ENCODE assay signal across 8 cellular contexts in genomic region chr15:33234019-33234418, GRCh38. TPM values are rescaled to one million over a fixed set of nuclear protein-coding genes. Genes with fewer than 3 reads are reported as not detected.
DNase-seq lines count a peak whose midpoint lies in the region; ATAC-seq and TF ChIP-seq lines count a peak whose summit lies in the region.

No MANE protein-coding gene starts in this region.

- DNase-seq in AG04449 (ENCODE audit: low read depth, low spot score) (no peak), GM13976 (ENCODE audit: low spot score) (no peak), RKO (ENCODE audit: low spot score) (peak; percentile 41), fibroblast of pulmonary artery (ENCODE audit: low read depth) (peak; percentile 54), suprapubic skin (ENCODE audit: low spot score in 2 of 2) (no peak), GDM1 (lab: John Stamatoyannopoulos, UW) (no peak)
- DNase-seq in activated CD8-positive, alpha-beta memory T cell treated with anti-CD3 and anti-CD28 coated beads, Interleukin-2, amount 50 U/mL, for 4 hours = no peak

- H3K27me3 ChIP-seq in suprapubic skin = no peaks in the 10 kb centered on the region

- H3K9me3 ChIP-seq in suprapubic skin = no peaks in the 10 kb centered on the region

- CTCF ChIA-PET in AG04449 (lab: Yijun Ruan, JAX) = interaction anchor here (0.9 to 7.1 kb wide), 9 partner anchors 12 to 503 kb away, joined by 3 to 54 read pairs (median 7); no protein-coding TSS in a partner anchor

- H3K36me3 ChIP-seq in suprapubic skin = no peaks in the 10 kb centered on the region

- H3K4me1 ChIP-seq in suprapubic skin = no peaks in the 10 kb centered on the region

- WGBS in suprapubic skin = 43% methylated on average over 4 of the region's 4 CpGs

- no peak overlapping the region for H3K27ac ChIP-seq in suprapubic skin

- POLR2A ChIA-PET in AG04449 (lab: Yijun Ruan, JAX) = no interaction called here

- no peak for TF ChIP-seq POLR2A in suprapubic skin (IDR thresholded peaks at IDR 0.05)

- H3K4me3 ChIP-seq in AG04449 (ENCODE audit: low read depth, low read length) = no peak overlapping the region
- H3K4me3 ChIP-seq in fibroblast of pulmonary artery (replicated peaks; ENCODE audit: low read depth, low read length) = no peak overlapping the region
- no peak overlapping the region for H3K4me3 ChIP-seq in suprapubic skin

- TF ChIP-seq CTCF in AG04449 (IDR thresholded peaks at IDR 0.05; ENCODE audit: insufficient read depth, low read length, missing control alignments) (peak; percentile 44), GM13976 (IDR thresholded peaks at IDR 0.05; ENCODE audit: borderline replicate concordance, control extremely low read depth, extremely low read depth, insufficient read depth, missing control alignments) (peak; percentile 19), fibroblast of pulmonary artery (IDR thresholded peaks at IDR 0.05; ENCODE audit: low read length, missing control alignments) (peak; percentile 54), suprapubic skin (IDR thresholded peaks at IDR 0.05) (peak; percentile 5 to 28)

- in situ Hi-C loops in GM13976 (cut with MboI; ENCODE audit: low sequenced_read_pairs, unreplicated experiment) = no loop called here

- no peak for ATAC-seq in HG03108 (IDR thresholded peaks at IDR 0.05; ENCODE audit: unreplicated experiment)

- TF ChIP-seq EP300 in suprapubic skin (IDR thresholded peaks at IDR 0.05) = no peak

RNA-seq across cellular contexts. Expression of gene FMN1, which starts 39.5 kb away (rescaled TPM):
- 10 to 100 TPM; 19.8 to 47.3 (median 33.1) TPM for total RNA-seq in suprapubic skin

Comparison
In these comparisons a context has a peak if more than half of its experiments do, and no peak if none do; other contexts are left out.
1. DNase-seq: peak in RKO (single experiment) and fibroblast of pulmonary artery (single experiment); none in AG04449 (single experiment), GM13976 (single experiment), suprapubic skin (0 of 2), activated CD8-positive, alpha-beta memory T cell treated with anti-CD3 and anti-CD28 coated beads, Interleukin-2, amount 50 U/mL, for 4 hours (single experiment) and GDM1 (single experiment).
2. Peak in every context shown above with its lines, with median percentiles within 50 percentile points of each other: CTCF ChIP-seq.